In genomic region chr3:84742915-84743314, GRCh38 we compare ENCODE assay signal across 7 cellular contexts.
"Had no signal": no experiment of that assay in that cellular context is flagged by ENCODE, and none has a peak within 500 bp of the region (broad histone marks: within the 10 kb centered on the region; RNA-seq: fewer than 3 reads in every experiment).

No MANE protein-coding gene starts in this region.

- ATAC-seq: K562 had no signal

- FAIRE-seq: HTR-8/SVneo, K562 had no signal

- DNase-seq: GM23248, GOT3, H7, IMR-90 had no signal

- H3K36me3 ChIP-seq: HAP-1 had no signal

- H3K9ac ChIP-seq: GM23248 had no signal

- H3K27ac ChIP-seq: GM23248 had no signal

- H3K4me3 ChIP-seq: GM23248, HAP-1, K562 had no signal

- H3K9me3 ChIP-seq: HAP-1 had no signal

- H2AFZ ChIP-seq: GM23248 had no signal

- H3K4me1 ChIP-seq: HAP-1 had no signal
